In the genomic region with DNA sequence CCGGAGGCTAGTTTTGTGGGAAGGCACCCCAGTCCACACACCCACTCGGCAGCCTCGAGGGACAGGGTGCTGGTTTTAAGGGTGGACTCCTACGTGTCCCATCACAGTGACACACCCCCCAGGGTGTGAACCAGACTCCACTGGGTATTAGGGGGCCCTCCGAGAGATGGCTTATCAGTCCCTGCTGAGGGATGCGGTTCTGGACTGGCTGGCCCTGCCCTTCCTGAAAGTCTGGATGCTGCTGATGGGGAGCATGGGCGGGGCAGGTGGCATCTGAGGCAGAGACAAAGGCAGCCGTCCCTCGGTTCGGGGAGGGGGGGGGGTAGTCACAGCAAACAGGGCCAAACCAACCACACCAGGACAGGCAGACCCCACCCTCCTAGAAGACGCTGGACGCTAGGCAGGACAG, we compare ENCODE assay signal across 10 cellular contexts. TPM values are rescaled to one million over a fixed set of nuclear protein-coding genes. Genes with fewer than 3 reads are reported as not detected.
DNase-seq lines count a peak whose midpoint lies in the region; ATAC-seq, FAIRE-seq and TF ChIP-seq lines count a peak whose summit lies in the region.
"Had no signal": no experiment of that assay in that cellular context is flagged by ENCODE, and none has a peak within 500 bp of the region (broad histone marks: within the 10 kb centered on the region; RNA-seq: fewer than 3 reads in every experiment).

No MANE protein-coding gene starts in this region.

- peak overlapping the region; percentile 88 for H3K4me2 ChIP-seq in A549

- FAIRE-seq in A549 (lab: Jason Lieb, UNC) (no peak), urothelium cell line (lab: Jason Lieb, UNC) (no peak)

- H3K36me3 Mint-ChIP-seq in naive thymus-derived CD8-positive, alpha-beta T cell = peaks cover 0 to 29% (median 5%) of the 10 kb centered on the region in 3 donors

- no peak for TF ChIP-seq EP300 in A549 (IDR thresholded peaks at IDR 0.05)

- peaks cover 0 to 33% of the 10 kb centered on the region in 2 donors for H3K36me3 ChIP-seq in adrenal gland (replicated peaks in 1 of 2)

- H3K4me3 Mint-ChIP-seq in naive thymus-derived CD8-positive, alpha-beta T cell = peak overlapping the region in 9 of 10 donors; percentile 74 to 92 (median 86)

- ATAC-seq in A549 (no peak), left colon (no peak), GM18858 (IDR thresholded peaks at IDR 0.05; ENCODE audit: unreplicated experiment) (no peak)
- no peak for ATAC-seq in naive thymus-derived CD8-positive, alpha-beta T cell

- no peak for DNase-seq in A549 (ENCODE audit: low read depth in 1 of 2, low spot score in 1 of 2)
- no peak for DNase-seq in HFF-Myc (ENCODE audit: extremely low read depth, low read depth)
- DNase-seq in adrenal gland = peak in 2 of 7 donors; percentile 29 to 38
- DNase-seq in naive thymus-derived CD8-positive, alpha-beta T cell = no peak
- no peak for DNase-seq in left colon
- DNase-seq in urothelium cell line (ENCODE audit: low spot score) = no peak
- DNase-seq in DMS153 (lab: John Stamatoyannopoulos, UW) = no peak
- DNase-seq: activated naive CD4-positive, alpha-beta T cell treated with Interleukin-2 at 50 U/mL for 16 hours had no signal

- H3K9me3 ChIP-seq in A549 (no peaks in the 10 kb centered on the region), adrenal gland (replicated peaks in 1 of 3) (no peaks in the 10 kb centered on the region)

- H3K27ac Mint-ChIP-seq in naive thymus-derived CD8-positive, alpha-beta T cell = peak overlapping the region in 9 of 10 donors; percentile 84 to 98 (median 96)

- no peaks in the 10 kb centered on the region for H3K27me3 Mint-ChIP-seq in naive thymus-derived CD8-positive, alpha-beta T cell

- no peaks in the 10 kb centered on the region for H3K27me3 ChIP-seq in adrenal gland

- TF ChIP-seq POLR2A in A549 (IDR thresholded peaks at IDR 0.05; ENCODE audit: low read length) = no peak
- TF ChIP-seq POLR2A in adrenal gland (IDR thresholded peaks at IDR 0.05) = no peak

- peaks cover 30 to 56% (median 53%) of the 10 kb centered on the region in 4 donors for H3K4me1 Mint-ChIP-seq in naive thymus-derived CD8-positive, alpha-beta T cell

- peak overlapping the region; percentile 89 to 95; a peak in 5 of 6 replicates for H3K27ac ChIP-seq in A549
- H3K27ac ChIP-seq in adrenal gland = peak overlapping the region; percentile 81 to 96 (median 87)

- TF ChIP-seq CTCF in A549 (IDR thresholded peaks at IDR 0.05) = no peak
- TF ChIP-seq CTCF in HFF-Myc (IDR thresholded peaks at IDR 0.05; ENCODE audit: low read depth, low read length, missing control alignments) = no peak
- no peak for TF ChIP-seq CTCF in adrenal gland (IDR thresholded peaks at IDR 0.05)

- WGBS in A549 (ENCODE audit: missing lambda C conversion rate) = 89% methylated on average over 12 of the region's 12 CpGs
- WGBS in adrenal gland, 4 donors = 57 to 58% (median 58%) methylated on average over 6 to 12 of the region's 12 CpGs

- CTCF ChIA-PET in A549 (lab: Yijun Ruan, JAX) = interaction anchor here (0.7 to 66.7 kb wide), 10 partner anchors 8 to 107 kb away, joined by 3 to 1908 read pairs (median 4); a partner anchor contains a TSS

- TF ChIP-seq RAD21 in A549 (conservative IDR thresholded peaks at IDR 0.05 in 1 of 2, IDR thresholded peaks at IDR 0.05 in 1 of 2) = no peak

- peaks cover 13% of the 10 kb centered on the region for H3K4me1 ChIP-seq in A549
- peaks cover 25 to 33% of the 10 kb centered on the region in 2 donors for H3K4me1 ChIP-seq in adrenal gland (replicated peaks in 1 of 2)

- no peaks in the 10 kb centered on the region for H3K9me3 Mint-ChIP-seq in naive thymus-derived CD8-positive, alpha-beta T cell

- POLR2A ChIA-PET in A549 (lab: Yijun Ruan, JAX) = interaction anchor here (0.6 kb wide), 1 partner anchor 43 kb away, joined by 3 read pairs; no protein-coding TSS in a partner anchor
- POLR2A ChIA-PET in naive thymus-derived CD8-positive, alpha-beta T cell (lab: Charles Lee) = interaction anchor here (0.9 to 7.6 kb wide), 18 partner anchors 9 to 94 kb away, joined by 3 to 68 read pairs (median 5); a partner anchor contains a TSS

- intact Hi-C loops in adrenal gland (cut with DNase I) = loop anchor here in 1 of 2 donors (10.0 kb wide), 1 partner anchor 51 kb away; a partner anchor contains a TSS
- intact Hi-C loops in left colon (cut with DNase I, micrococcal nuclease) = no loop called here

- H3K4me3 ChIP-seq in A549 (no peak overlapping the region; the same call in 2 of the 3 replicates), HFF-Myc (replicated peaks; ENCODE audit: low read depth, low read length) (peak overlapping the region; percentile 60), adrenal gland (peak overlapping the region in 1 of 4 donors; percentile 80)

TF ChIP-seq in A549, 52 proteins besides CTCF, POLR2A, EP300 and RAD21 (continues in another document):
- TF ChIP-seq NPAS2 (CRISPR knock-in tag; IDR thresholded peaks at IDR 0.05; ENCODE audit: borderline replicate concordance) (no peak), RFX5 (IDR thresholded peaks at IDR 0.05) (no peak), ZSCAN20 (CRISPR knock-in tag; IDR thresholded peaks at IDR 0.05) (no peak), HEYL (CRISPR knock-in tag; IDR thresholded peaks at IDR 0.05) (no peak), ZC3H11A (IDR thresholded peaks at IDR 0.05) (no peak)

RNA-seq across cellular contexts. Expression of a gene that starts 0.9 kb away (rescaled TPM):
- polyA plus RNA-seq in A549 (2011; rRNA removed) (48.9 and 58.4 TPM in 2 replicates), A549 (2017; fragmentation: RNase III; extraction: RNeasy Plus Mini Kit Qiagen cat#74134 plus additional on column Dnase treatment) (23.0 to 28.1 TPM (median 28.0 TPM) in 3 replicates), adrenal gland (100 to 1,000 TPM in 2 of 3 donors, 10 to 100 TPM in 1; 21.7 to 126 (median 124) TPM)
- 42.6 and 54.4 TPM in 2 replicates for polyA plus RNA-seq in A549 (2012; cell fraction: cytosol; rRNA removed)
- polyA plus RNA-seq in A549 (2012; cell fraction: nucleus; rRNA removed) = 338 and 363 TPM in 2 replicates
- polyA minus RNA-seq in A549 (2011; rRNA and poly(A)+ RNA removed) = 35.4 and 62.0 TPM in 2 replicates
- total RNA-seq in adrenal gland (10 to 100 TPM; 30.1 to 83.6 (median 52.5) TPM), left colon (10 to 100 TPM; 70.7 to 83.2 TPM)
- 10 to 100 TPM; 82.8 to 83.6 TPM for total RNA-seq in naive thymus-derived CD8-positive, alpha-beta T cell
- 10 to 100 TPM; 16.3 to 32.2 (median 16.6) TPM for polyA plus RNA-seq in naive thymus-derived CD8-positive, alpha-beta T cell

RNA-seq across cellular contexts. Expression of a gene that starts 17.5 kb away (rescaled TPM):
- polyA plus RNA-seq in A549 (2011; rRNA removed) = 0.05 TPM in 1 of 2 replicates, not detected in the other
- not detected in 2 replicates for polyA plus RNA-seq in A549 (2012; cell fraction: cytosol; rRNA removed)
- polyA plus RNA-seq in A549 (2012; cell fraction: nucleus; rRNA removed) = 0.08 TPM in 1 of 2 replicates, not detected in the other
- not detected in 3 replicates for polyA plus RNA-seq in A549 (2017; fragmentation: RNase III; extraction: RNeasy Plus Mini Kit Qiagen cat#74134 plus additional on column Dnase treatment)
- polyA minus RNA-seq in A549 (2011; rRNA and poly(A)+ RNA removed) = not detected in 2 replicates
- 1 to 10 TPM in 2 of 8 donors, under 1 TPM in 4, not detected in 2; 0.51 to 3.6 (median 0.75) TPM for total RNA-seq in adrenal gland
- 10 to 100 TPM in 2 of 3 donors, 1 to 10 TPM in 1; 1.1 to 24.1 (median 24.0) TPM for polyA plus RNA-seq in adrenal gland
- total RNA-seq in naive thymus-derived CD8-positive, alpha-beta T cell = under 1 TPM; 0.39 to 0.44 TPM
- polyA plus RNA-seq in naive thymus-derived CD8-positive, alpha-beta T cell = not detected
- under 1 TPM in 1 of 2 donors, not detected in 1; 0.15 TPM for total RNA-seq in left colon
- total RNA-seq: myocyte had no signal

RNA-seq across cellular contexts. Expression of a gene that starts 29.3 kb away (rescaled TPM):
- polyA plus RNA-seq in A549 (2011; rRNA removed) (128 TPM in 2 replicates), A549 (2017; fragmentation: RNase III; extraction: RNeasy Plus Mini Kit Qiagen cat#74134 plus additional on column Dnase treatment) (40.4 to 43.3 TPM (median 41.5 TPM) in 3 replicates), adrenal gland (100 to 1,000 TPM in 1 of 3 donors, 10 to 100 TPM in 2; 45.0 to 109 (median 61.9) TPM)
- polyA plus RNA-seq in A549 (2012; cell fraction: cytosol; rRNA removed) = 66.6 and 93.6 TPM in 2 replicates
- 96.7 and 99.0 TPM in 2 replicates for polyA plus RNA-seq in A549 (2012; cell fraction: nucleus; rRNA removed)
- polyA minus RNA-seq in A549 (2011; rRNA and poly(A)+ RNA removed) = 199 and 259 TPM in 2 replicates
- total RNA-seq in adrenal gland (100 to 1,000 TPM in 5 of 8 donors, 10 to 100 TPM in 3; 79.1 to 185 (median 104) TPM), left colon (100 to 1,000 TPM; 188 to 209 TPM)
- total RNA-seq in naive thymus-derived CD8-positive, alpha-beta T cell = 100 to 1,000 TPM; 113 to 117 TPM
- 100 to 1,000 TPM; 109 to 121 (median 119) TPM for polyA plus RNA-seq in naive thymus-derived CD8-positive, alpha-beta T cell

RNA-seq across cellular contexts. Expression of a gene that starts 31.3 kb away (rescaled TPM):
- polyA plus RNA-seq in A549 (2011; rRNA removed) (not detected in 2 replicates), A549 (2017; fragmentation: RNase III; extraction: RNeasy Plus Mini Kit Qiagen cat#74134 plus additional on column Dnase treatment) (not detected in 3 replicates), adrenal gland (10 to 100 TPM in 1 of 3 donors, 1 to 10 TPM in 1, under 1 TPM in 1; 0.88 to 12.5 (median 7.3) TPM)
- polyA plus RNA-seq in A549 (2012; cell fraction: cytosol; rRNA removed) = not detected in 2 replicates
- 0.16 and 0.47 TPM in 2 replicates for polyA plus RNA-seq in A549 (2012; cell fraction: nucleus; rRNA removed)
- 0.08 TPM in 1 of 2 replicates, not detected in the other for polyA minus RNA-seq in A549 (2011; rRNA and poly(A)+ RNA removed)
- total RNA-seq in adrenal gland (10 to 100 TPM in 1 of 8 donors, 1 to 10 TPM in 6, not detected in 1; 1.6 to 11.2 (median 5.1) TPM), left colon (under 1 TPM in 1 of 2 donors, not detected in 1; 0.40 TPM)
- total RNA-seq in naive thymus-derived CD8-positive, alpha-beta T cell = under 1 TPM; 0.57 to 0.80 TPM
- not detected for polyA plus RNA-seq in naive thymus-derived CD8-positive, alpha-beta T cell
- total RNA-seq: myocyte had no signal

RNA-seq across cellular contexts. Expression of a gene that starts 45.9 kb away (rescaled TPM):
- polyA plus RNA-seq in A549 (2011; rRNA removed) = 53.7 and 74.4 TPM in 2 replicates
- polyA plus RNA-seq in A549 (2012; cell fraction: cytosol; rRNA removed) = 42.7 and 49.7 TPM in 2 replicates
- polyA plus RNA-seq in A549 (2012; cell fraction: nucleus; rRNA removed) = 56.1 and 59.5 TPM in 2 replicates
- 32.9 to 39.9 TPM (median 39.4 TPM) in 3 replicates for polyA plus RNA-seq in A549 (2017; fragmentation: RNase III; extraction: RNeasy Plus Mini Kit Qiagen cat#74134 plus additional on column Dnase treatment)
- 79.0 and 112 TPM in 2 replicates for polyA minus RNA-seq in A549 (2011; rRNA and poly(A)+ RNA removed)
- total RNA-seq in adrenal gland = 100 to 1,000 TPM in 5 of 8 donors, 10 to 100 TPM in 3; 68.7 to 218 (median 125) TPM
- 100 to 1,000 TPM in 1 of 3 donors, 10 to 100 TPM in 2; 26.2 to 123 (median 37.9) TPM for polyA plus RNA-seq in adrenal gland
- 10 to 100 TPM; 74.3 to 77.4 TPM for total RNA-seq in naive thymus-derived CD8-positive, alpha-beta T cell
- polyA plus RNA-seq in naive thymus-derived CD8-positive, alpha-beta T cell = 10 to 100 TPM; 80.5 to 85.6 (median 85.3) TPM
- total RNA-seq in left colon = 10 to 100 TPM; 62.2 to 76.7 TPM
